Comparison of ENCODE assay signal across 8 cellular contexts in the genomic region with DNA sequence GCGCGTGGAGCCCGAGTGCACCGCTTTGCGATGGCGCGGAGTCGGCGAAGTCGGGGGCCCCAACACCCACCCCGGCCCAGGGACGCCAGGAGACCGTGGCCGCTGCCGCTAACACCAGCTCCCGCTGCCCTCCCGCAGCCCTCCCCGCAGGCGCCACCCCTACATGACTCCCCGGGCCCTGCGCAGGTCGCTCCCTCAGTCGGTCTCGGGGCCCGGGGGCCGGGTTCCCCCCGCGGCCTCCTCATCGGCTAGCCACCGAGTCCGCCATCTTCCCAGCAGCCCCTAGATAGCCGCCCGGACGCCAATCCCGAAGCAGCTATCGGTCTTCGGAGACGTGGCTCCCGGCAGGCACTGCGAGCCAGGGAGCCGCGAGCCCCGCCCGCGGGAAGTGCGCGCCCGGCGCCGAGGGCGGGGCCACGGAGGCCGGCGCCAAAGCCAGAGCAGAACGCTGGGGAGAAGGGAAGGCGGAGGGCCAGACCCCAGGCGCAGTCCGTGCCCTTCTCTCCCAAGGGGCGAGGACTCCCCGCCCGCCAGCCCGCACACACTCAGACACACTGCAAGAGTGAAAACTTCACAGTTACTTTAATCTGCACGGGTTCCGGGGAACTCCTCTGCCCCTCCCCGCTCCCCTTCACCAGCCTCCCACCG. TPM values are rescaled to one million over a fixed set of nuclear protein-coding genes. Genes with fewer than 3 reads are reported as not detected.
DNase-seq lines count a peak whose midpoint lies in the region; ATAC-seq, FAIRE-seq and TF ChIP-seq lines count a peak whose summit lies in the region.

A gene with protein sequence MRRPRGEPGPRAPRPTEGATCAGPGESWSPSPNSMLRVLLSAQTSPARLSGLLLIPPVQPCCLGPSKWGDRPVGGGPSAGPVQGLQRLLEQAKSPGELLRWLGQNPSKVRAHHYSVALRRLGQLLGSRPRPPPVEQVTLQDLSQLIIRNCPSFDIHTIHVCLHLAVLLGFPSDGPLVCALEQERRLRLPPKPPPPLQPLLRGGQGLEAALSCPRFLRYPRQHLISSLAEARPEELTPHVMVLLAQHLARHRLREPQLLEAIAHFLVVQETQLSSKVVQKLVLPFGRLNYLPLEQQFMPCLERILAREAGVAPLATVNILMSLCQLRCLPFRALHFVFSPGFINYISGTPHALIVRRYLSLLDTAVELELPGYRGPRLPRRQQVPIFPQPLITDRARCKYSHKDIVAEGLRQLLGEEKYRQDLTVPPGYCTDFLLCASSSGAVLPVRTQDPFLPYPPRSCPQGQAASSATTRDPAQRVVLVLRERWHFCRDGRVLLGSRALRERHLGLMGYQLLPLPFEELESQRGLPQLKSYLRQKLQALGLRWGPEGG (minus strand): TSS at position 288 of the 648 bp plus-strand sequence. CDS start 43 bp downstream, at position 245.

- H3K23ac ChIP-seq in IMR-90 (ENCODE audit: low read depth, low read length) = peak within 1 kb of the TSS; percentile 70; the same call in 1 of the 2 replicates

- WGBS in IMR-90 (ENCODE audit: extremely low coverage in 2 of 2, insufficient read length in 1 of 2), 2 experiments = 0% methylated on average over 31 of the region's 66 CpGs; no CpG with 5 or more reads in 1 of the 2 experiments

- no peak for TF ChIP-seq RAD21 in IMR-90 (IDR thresholded peaks at IDR 0.05; ENCODE audit: low read length)

- TF ChIP-seq POLR2A in IMR-90 (IDR thresholded peaks at IDR 0.05; ENCODE audit: low read depth, low read length) = peak; percentile 79

- H2AK9ac ChIP-seq in IMR-90 (replicated peaks; ENCODE audit: low read depth, low read length, poor library complexity) = peak within 1 kb of the TSS; percentile 98

- peak within 1 kb of the TSS; percentile 89 to 91 for H4K8ac ChIP-seq in IMR-90 (ENCODE audit: low read depth in 2 of 2, low read length in 2 of 2)

- in situ Hi-C loops in IMR-90 (cut with MboI; ENCODE audit: low sequenced_read_pairs) = no loop called here

- peak within 1 kb of the TSS; percentile 36 for H4K5ac ChIP-seq in IMR-90 (ENCODE audit: low read depth, low read length)

- H4K91ac ChIP-seq in IMR-90 (ENCODE audit: insufficient read depth, low read depth, low read length) = peak within 1 kb of the TSS; percentile 92

- BruUV-seq in IMR-90 (replicated peaks; lab: Mats Ljungman, UMichigan) = no TSS peak

- H3K18ac ChIP-seq in IMR-90 (ENCODE audit: low read depth, low read length) = peak within 1 kb of the TSS; percentile 42; the same call in 1 of the 2 replicates

- H2BK20ac ChIP-seq in IMR-90 (ENCODE audit: low read depth, low read length) = no peak within 1 kb of the TSS

- H2BK120ac ChIP-seq in IMR-90 (ENCODE audit: low read depth, low read length) = peak within 1 kb of the TSS; percentile 46; the same call in 1 of the 2 replicates

- H3K4me3 ChIP-seq in IMR-90 (ENCODE audit: insufficient read depth, low read depth, low read length) (peak within 1 kb of the TSS; percentile 95), epithelial cell of esophagus (ENCODE audit: low read length) (peak within 1 kb of the TSS; percentile 73), mucosa of descending colon (peak within 1 kb of the TSS; percentile 90)

- intact Hi-C loops in IMR-90 (cut with micrococcal nuclease) (loop anchor here (2.0 kb wide), 1 partner anchor 22 kb away; the partner anchor contains the start of gene SLC4A2), mucosa of descending colon (cut with DNase I, micrococcal nuclease) (no loop called here)

- peak; percentile 94 for DNase-seq in D721Med (ENCODE audit: insufficient read length, low spot score)
- peak; percentile 88 for DNase-seq in IMR-90
- DNase-seq in OCI-M2 (lab: John Stamatoyannopoulos, UW; ENCODE audit: unreplicated experiment) = peak; percentile 62
- peak; percentile 83 for DNase-seq in activated T-cell treated with anti-CD3 and anti-CD28 coated beads for 24 hours (ENCODE audit: low read depth)
- peak; percentile 92 for DNase-seq in epithelial cell of esophagus (ENCODE audit: low read depth)
- DNase-seq in mucosa of descending colon = peak; percentile 92 to 95 (median 93)
- DNase-seq in stimulated activated CD8-positive, alpha-beta memory T cell treated with anti-CD3 and anti-CD28 coated beads, Interleukin-4, amount 100 ng/mL, for 1 hour (ENCODE audit: low read depth in 2 of 2, low spot score in 1 of 2) = peak; percentile 59 to 73

- H2AFZ ChIP-seq in IMR-90 (replicated peaks; ENCODE audit: low read length, poor library complexity) = peak within 1 kb of the TSS; percentile 91

- H2BK5ac ChIP-seq in IMR-90 (ENCODE audit: low read depth, low read length, poor library complexity, severe bottlenecking) = peak within 1 kb of the TSS; percentile 67

- 0 out of 3 replicates have a peak within 1 kb of the TSS, but pooled peaks have one; percentile 61 for H2BK15ac ChIP-seq in IMR-90 (ENCODE audit: low read depth, low read length)

- peak; percentile 75 for ATAC-seq in GM21526 (IDR thresholded peaks at IDR 0.05; ENCODE audit: low FRiP score, unreplicated experiment)
- peak; percentile 78 for ATAC-seq in IMR-90 (ENCODE audit: low read depth)
- ATAC-seq in mucosa of descending colon = peak; percentile 85

- H2AK5ac ChIP-seq in IMR-90 (ENCODE audit: low read depth, low read length) = peak within 1 kb of the TSS; percentile 98

- H3K27me3 ChIP-seq in IMR-90 (ENCODE audit: control insufficient read depth, insufficient read depth, low read length) = no peaks in the 10 kb centered on the region

- peaks cover 25% of the 10 kb centered on the region for H3K4me1 ChIP-seq in IMR-90 (ENCODE audit: control insufficient read depth, insufficient read depth, low read length)
- peaks cover 32% of the 10 kb centered on the region for H3K4me1 ChIP-seq in mucosa of descending colon (ENCODE audit: low read depth)

- peak within 1 kb of the TSS; percentile 95 for H3K14ac ChIP-seq in IMR-90 (replicated peaks; ENCODE audit: low read depth, low read length)

- peak within 1 kb of the TSS; percentile 91 for H3K4me2 ChIP-seq in IMR-90 (ENCODE audit: low read depth, low read length)

- peak within 1 kb of the TSS; percentile 95 for H3K4ac ChIP-seq in IMR-90 (ENCODE audit: low read depth, low read length)

- TF ChIP-seq CTCF in D721Med (IDR thresholded peaks at IDR 0.05; ENCODE audit: insufficient read depth, missing control alignments) (no peak), IMR-90 (conservative IDR thresholded peaks at IDR 0.05; ENCODE audit: low read depth, low read length) (no peak), epithelial cell of esophagus (IDR thresholded peaks at IDR 0.05; ENCODE audit: insufficient read depth, low read depth, low read length, missing control alignments) (no peak), mucosa of descending colon (IDR thresholded peaks at IDR 0.05) (no peak)

- peak within 1 kb of the TSS; percentile 70 for H3K56ac ChIP-seq in IMR-90 (ENCODE audit: extremely low read depth, insufficient read depth, low read length)

- peak within 1 kb of the TSS; percentile 84 for H3K27ac ChIP-seq in IMR-90 (ENCODE audit: insufficient read depth, low read length)

- peaks cover 6% of the 10 kb centered on the region; the same call in 1 of the 2 replicates for H3K9me1 ChIP-seq in IMR-90 (ENCODE audit: insufficient read depth, low read length)

- H3K9ac ChIP-seq in IMR-90 (ENCODE audit: low read depth, low read length) = peak within 1 kb of the TSS; percentile 93

- peaks cover 16% of the 10 kb centered on the region; the same call in 1 of the 2 replicates for H4K20me1 ChIP-seq in IMR-90 (ENCODE audit: insufficient read depth, low read length)

- POLR2A ChIA-PET in IMR-90 (lab: Charles Lee; ENCODE audit: unreplicated experiment) = interaction anchor here (1.0 kb wide), 1 partner anchor 13 kb away, joined by 7 read pairs; no protein-coding TSS in a partner anchor

- CTCF ChIA-PET in IMR-90 (lab: Yijun Ruan, JAX) = interaction anchor here (0.6 kb wide), 1 partner anchor 149 kb away, joined by 3 read pairs; no protein-coding TSS in a partner anchor

- FAIRE-seq in D721Med (lab: Jason Lieb, UNC) = no peak

- H3K36me3 ChIP-seq in IMR-90 (ENCODE audit: control insufficient read depth, insufficient read depth, low read length) = peaks cover 23% of the 10 kb centered on the region
- no peaks in the 10 kb centered on the region for H3K36me3 ChIP-seq in mucosa of descending colon (ENCODE audit: low read depth)

- no peaks in the 10 kb centered on the region for H3K9me3 ChIP-seq in IMR-90 (ENCODE audit: control insufficient read depth, insufficient read depth, low read length)
- no peaks in the 10 kb centered on the region for H3K9me3 ChIP-seq in mucosa of descending colon

- dilution Hi-C loops in IMR-90 (cut with HindIII; ENCODE audit: low sequenced_read_pairs, unreplicated experiment) = no loop called here

- peaks cover 16 to 59% of the 10 kb centered on the region in 2 experiments; a peak in 3 of 4 replicates for H3K79me1 ChIP-seq in IMR-90 (ENCODE audit: low read depth in 1 of 2, low read length in 2 of 2)

TF ChIP-seq in IMR-90, 13 proteins besides CTCF, POLR2A, EP300 and RAD21:
- TF ChIP-seq MAZ (IDR thresholded peaks at IDR 0.05; ENCODE audit: borderline replicate concordance, low read depth, low read length) = peak; percentile 100
- TF ChIP-seq NFE2L2 (IDR thresholded peaks at IDR 0.05; ENCODE audit: low read depth, low read length) = no peak
TF ChIP-seq in IMR-90: peak in this region for 1.

RNA-seq across cellular contexts. Expression of the gene that starts here (rescaled TPM):
- total RNA-seq in IMR-90 (2012; rRNA removed) = 41.9 and 53.8 TPM in 2 replicates
- 115 and 127 TPM in 2 replicates for polyA plus RNA-seq in IMR-90 (2012; rRNA removed)
- 99.0 and 130 TPM in 2 replicates for polyA plus RNA-seq in IMR-90 (2012; cell fraction: cytosol; rRNA removed)
- polyA plus RNA-seq in IMR-90 (2012; cell fraction: nucleus; rRNA removed; ENCODE audit: low replicate concordance) = 430 and 1,164 TPM in 2 replicates
- total RNA-seq in mucosa of descending colon = 100 to 1,000 TPM in 1 of 3 donors, 10 to 100 TPM in 2; 78.6 to 122 (median 98.5) TPM

Comparison
In these comparisons a context has a peak if more than half of its experiments do, and no peak if none do; other contexts are left out.
1. Peak in every context shown above with its lines: DNase-seq, ATAC-seq, H3K4me3 ChIP-seq and H3K27ac ChIP-seq.